Comparison of ENCODE assay signal across 13 cellular contexts in the genomic region with DNA sequence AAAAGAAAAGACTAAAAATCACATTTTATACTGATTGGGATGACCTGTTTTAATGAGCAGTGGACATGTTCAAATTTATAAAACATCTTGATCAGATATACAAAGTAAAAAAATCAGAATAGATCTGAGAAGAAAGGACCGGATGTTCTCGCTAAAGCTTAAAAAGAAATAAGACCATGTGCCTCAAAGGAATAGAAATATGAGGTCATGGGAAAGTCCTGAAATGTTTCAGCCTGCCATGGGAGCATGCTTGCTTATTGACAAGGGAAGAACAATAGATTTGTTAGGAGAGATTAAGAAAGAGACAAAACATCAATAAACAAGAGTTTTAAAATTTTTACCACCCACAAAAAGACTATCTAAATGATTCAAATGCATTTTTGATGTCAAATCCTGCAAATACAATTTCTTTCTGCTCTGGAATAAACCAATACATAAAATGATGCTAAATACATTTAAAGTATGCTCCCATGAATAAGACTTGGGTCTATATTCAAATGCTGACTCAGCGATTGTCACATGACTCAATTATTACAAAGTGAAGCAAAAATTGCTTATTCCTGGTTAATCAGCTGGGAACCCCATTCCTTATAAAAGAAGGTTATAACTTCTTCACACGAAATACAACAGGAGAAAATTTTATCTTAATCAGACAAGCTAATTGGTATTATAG.
"Had no signal": no experiment of that assay in that cellular context is flagged by ENCODE, and none has a peak within 500 bp of the region (broad histone marks: within the 10 kb centered on the region; RNA-seq: fewer than 3 reads in every experiment).

No MANE protein-coding gene starts in this region.

- FAIRE-seq: keratinocyte had no signal

- H3K36me3 ChIP-seq: esophagus squamous epithelium, gastroesophageal sphincter, left lung, lower lobe of right lung, right atrium auricular region, tibial artery, upper lobe of left lung, vagina had no signal

- H3K4me1 ChIP-seq: esophagus squamous epithelium, gastroesophageal sphincter, left lung, lower lobe of right lung, right atrium auricular region, tibial artery, upper lobe of left lung, vagina had no signal

- H3K4me3 ChIP-seq: esophagus squamous epithelium, gastroesophageal sphincter, left lung, lower lobe of right lung, right atrium auricular region, tibial artery, upper lobe of left lung, vagina had no signal

- ATAC-seq: effector memory CD8-positive, alpha-beta T cell; gastroesophageal sphincter had no signal

- H3K9me3 ChIP-seq: esophagus squamous epithelium, gastroesophageal sphincter, left lung, lower lobe of right lung, right atrium auricular region, tibial artery, upper lobe of left lung, vagina had no signal

- H3K27ac ChIP-seq: epithelial cell of prostate, esophagus squamous epithelium, gastroesophageal sphincter, left lung, lower lobe of right lung, right atrium auricular region, tibial artery, upper lobe of left lung, vagina had no signal

- H3K27me3 ChIP-seq: esophagus squamous epithelium, gastroesophageal sphincter, left lung, right atrium auricular region, tibial artery, upper lobe of left lung, vagina had no signal

- DNase-seq: esophagus squamous epithelium; glutamatergic neuron; left lung; lower lobe of right lung; stimulated activated CD4-positive, alpha-beta T cell treated with anti-CD3 and anti-CD28 coated beads, Interleukin-4, amount 100 ng/mL, for 24 hours; tibial artery; upper lobe of left lung had no signal
